In genomic region chr9:93126151-93126781, GRCh38 we compare ENCODE assay signal across 9 cellular contexts. TPM values are rescaled to one million over a fixed set of nuclear protein-coding genes. Genes with fewer than 3 reads are reported as not detected.
A peak's percentile ranks its signal among the peaks of the same experiment; 100 is the strongest.
DNase-seq lines count a peak whose midpoint lies in the region; ATAC-seq, FAIRE-seq and TF ChIP-seq lines count a peak whose summit lies in the region.
"Had no signal": no experiment of that assay in that cellular context is flagged by ENCODE, and none has a peak within 500 bp of the region (broad histone marks: within the 10 kb centered on the region; RNA-seq: fewer than 3 reads in every experiment).

No MANE protein-coding gene starts in this region.

- FAIRE-seq in urothelium cell line (lab: Jason Lieb, UNC) = no peak

- DNase-seq in CD4-positive, alpha-beta T cell = no peak
- peak; percentile 71 for DNase-seq in cardiac septum (ENCODE audit: low spot score)
- peak; percentile 74 for DNase-seq in posterior vena cava (ENCODE audit: low spot score)
- no peak for DNase-seq in amniotic stem cell (lab: John Stamatoyannopoulos, UW)
- DNase-seq in SKM-1 (lab: John Stamatoyannopoulos, UW; ENCODE audit: unreplicated experiment) = no peak
- no peak for DNase-seq in urothelium cell line (ENCODE audit: low spot score)
- DNase-seq: NCI-H226 had no signal

- CTCF ChIA-PET in CD4-positive, alpha-beta T cell (lab: Charles Lee) = interaction anchor here (1.7 kb wide), 1 partner anchor 17 kb away, joined by 6 read pairs; no protein-coding TSS in a partner anchor

- H3K4me1 Mint-ChIP-seq in CD4-positive, alpha-beta T cell (ENCODE audit: low read depth) = peaks cover 59% of the 10 kb centered on the region
- H3K4me1 Mint-ChIP-seq in T-helper 1 cell treated with Interleukin-12 subunit alpha and Interleukin-12 subunit beta and Interleukin-4 antibody, amounts not matched to agents 30 μg/mL and 1 μg/mL, for 36 hours (ENCODE audit: low read depth) = peaks cover 35% of the 10 kb centered on the region

- intact Hi-C loops in CD4-positive, alpha-beta T cell (cut with DNase I, micrococcal nuclease) = no loop called here
- intact Hi-C loops in cardiac septum (cut with DNase I) (loop anchor here (10.0 kb wide), 1 partner anchor 329 kb away; the partner anchor contains the start of genes FAM120A and FAM120AOS), posterior vena cava (cut with DNase I) (no loop called here)

- H3K4me3 Mint-ChIP-seq in CD4-positive, alpha-beta T cell = peak overlapping the region; percentile 79
- peak overlapping the region; percentile 63 for H3K4me3 Mint-ChIP-seq in T-helper 1 cell treated with Interleukin-12 subunit alpha and Interleukin-12 subunit beta and Interleukin-4 antibody, amounts not matched to agents 30 μg/mL and 1 μg/mL, for 36 hours

- no peaks in the 10 kb centered on the region for H3K9me3 Mint-ChIP-seq in CD4-positive, alpha-beta T cell
- no peaks in the 10 kb centered on the region for H3K9me3 Mint-ChIP-seq in T-helper 1 cell treated with Interleukin-12 subunit alpha and Interleukin-12 subunit beta and Interleukin-4 antibody, amounts not matched to agents 30 μg/mL and 1 μg/mL, for 36 hours

- POLR2A ChIA-PET in CD4-positive, alpha-beta T cell (lab: Charles Lee) = interaction anchor here (0.9 to 1.3 kb wide), 5 partner anchors 8 to 23 kb away, joined by 3 to 7 read pairs (median 4); partner anchors contain the start of gene NINJ1

- no peak for TF ChIP-seq CTCF in CD4-positive, alpha-beta T cell (IDR thresholded peaks at IDR 0.05)

- H3K27ac ChIP-seq in CD4-positive, alpha-beta T cell (ENCODE audit: low read depth, low read length) = peak overlapping the region; percentile 40

- peaks cover 43% of the 10 kb centered on the region for H3K36me3 Mint-ChIP-seq in CD4-positive, alpha-beta T cell (ENCODE audit: low read depth)
- H3K36me3 Mint-ChIP-seq in T-helper 1 cell treated with Interleukin-12 subunit alpha and Interleukin-12 subunit beta and Interleukin-4 antibody, amounts not matched to agents 30 μg/mL and 1 μg/mL, for 36 hours (ENCODE audit: low read depth) = peaks cover 15% of the 10 kb centered on the region

- no peaks in the 10 kb centered on the region for H3K27me3 ChIP-seq in CD4-positive, alpha-beta T cell (ENCODE audit: control insufficient read depth, insufficient read depth, low read length)

- peak overlapping the region; percentile 81 for H3K27ac Mint-ChIP-seq in CD4-positive, alpha-beta T cell
- peak overlapping the region; percentile 84 for H3K27ac Mint-ChIP-seq in T-helper 1 cell treated with Interleukin-12 subunit alpha and Interleukin-12 subunit beta and Interleukin-4 antibody, amounts not matched to agents 30 μg/mL and 1 μg/mL, for 36 hours

- no peaks in the 10 kb centered on the region for H3K9me3 ChIP-seq in CD4-positive, alpha-beta T cell (ENCODE audit: control insufficient read depth, low read length)

- peak; percentile 45 for ATAC-seq in CD4-positive, alpha-beta T cell (ENCODE audit: poor library complexity)
- ATAC-seq in HG03139 (IDR thresholded peaks at IDR 0.05; ENCODE audit: unreplicated experiment) = no peak

- H3K27me3 Mint-ChIP-seq in CD4-positive, alpha-beta T cell = no peaks in the 10 kb centered on the region
- no peaks in the 10 kb centered on the region for H3K27me3 Mint-ChIP-seq in T-helper 1 cell treated with Interleukin-12 subunit alpha and Interleukin-12 subunit beta and Interleukin-4 antibody, amounts not matched to agents 30 μg/mL and 1 μg/mL, for 36 hours (ENCODE audit: low read depth)

RNA-seq across cellular contexts. Expression of gene NINJ1, which starts 7.8 kb away (rescaled TPM):
- total RNA-seq in CD4-positive, alpha-beta T cell = 10 to 100 TPM; 87.8 to 87.9 TPM
- total RNA-seq in cardiac septum (46.4 TPM), posterior vena cava (10 to 100 TPM; 30.6 to 39.5 TPM)

RNA-seq across cellular contexts. Expression of gene CARD19, which starts 30.2 kb away (rescaled TPM):
- total RNA-seq in CD4-positive, alpha-beta T cell = 10 to 100 TPM; 38.8 to 39.2 TPM
- total RNA-seq in cardiac septum (45.1 TPM), posterior vena cava (10 to 100 TPM; 40.8 to 43.0 TPM)

RNA-seq across cellular contexts. Expression of gene WNK2, which starts 57.7 kb away (rescaled TPM):
- total RNA-seq in CD4-positive, alpha-beta T cell = under 1 TPM; 0.19 to 0.22 TPM
- total RNA-seq in cardiac septum (123 TPM), posterior vena cava (10 to 100 TPM; 34.8 to 39.5 TPM)

Comparison
In these comparisons a context has a peak if more than half of its experiments do, and no peak if none do; other contexts are left out.
1. DNase-seq: peak in cardiac septum (single experiment) and posterior vena cava (single experiment); none in CD4-positive, alpha-beta T cell (0 of 10), amniotic stem cell (single experiment), SKM-1 (single experiment) and urothelium cell line (single experiment).
2. RNA of gene WNK2, which starts 57.7 kb away (total RNA-seq): 123 TPM in cardiac septum (single experiment) and 34.8 to 39.5 TPM in posterior vena cava; 0.19 to 0.22 TPM in CD4-positive, alpha-beta T cell; every median in the first group is over 10 times any median in the second.